Comparison of ENCODE assay signal across 28 cellular contexts in genomic region chr10:99700649-99701048, GRCh38.
"Had no signal": no experiment of that assay in that cellular context is flagged by ENCODE, and none has a peak within 500 bp of the region (broad histone marks: within the 10 kb centered on the region; RNA-seq: fewer than 3 reads in every experiment).

No MANE protein-coding gene starts in this region.

- H3K27me3 Mint-ChIP-seq: activated CD4-positive, alpha-beta T cell treated with anti-CD3 and anti-CD28 coated beads, Interleukin-2, amount 10 ng/mL, durations not matched to agents 24 days and 14 days; activated CD8-positive, alpha-beta memory T cell treated with anti-CD3 and anti-CD28 coated beads, Interleukin-2, amount 10 ng/mL, durations not matched to agents 7 days and 5 days; activated naive CD8-positive, alpha-beta T cell; activated T-cell treated with anti-CD3 and anti-CD28 coated beads, Interleukin-2, amount 50 U/mL, for 24 hours; T-helper 17 cell had no signal

- H3K27me3 ChIP-seq: adrenal gland, MG63 had no signal

- DNase-seq: activated CD4-positive, alpha-beta T cell treated with anti-CD3 and anti-CD28 coated beads, Interleukin-2, amount 10 ng/mL, durations not matched to agents 24 days and 14 days; activated CD4-positive, alpha-beta T cell treated with anti-CD3 and anti-CD28 coated beads, Interleukin-2, amount 50 U/mL, for 48 hours; activated CD4-positive, CD25-positive, alpha-beta regulatory T cell treated with anti-CD3 and anti-CD28 coated beads, Interleukin-2, amount 50 U/mL, for 72 hours; activated CD8-positive, alpha-beta memory T cell treated with anti-CD3 and anti-CD28 coated beads, Interleukin-2, amount 10 ng/mL, durations not matched to agents 7 days and 5 days; activated effector memory CD4-positive, alpha-beta T cell treated with Interleukin-2 at 50 U/mL for 16 hours; activated naive CD4-positive, alpha-beta T cell treated with anti-CD3 and anti-CD28 coated beads for 36 hours; activated T-cell treated with anti-CD3 and anti-CD28 coated beads, Interleukin-2, amount 50 U/mL, for 24 hours; adrenal gland; anterior cingulate cortex; central memory CD4-positive, alpha-beta T cell; MG63; NCI-H1105 treated with DMSO at 0.1 percent for 48 hours; NCI-H1436 treated with DMSO at 0.1 percent for 48 hours; NCI-H187; NCI-H2081; NCI-H510A treated with DMSO at 0.1 percent for 48 hours; NCI-H69; NK-92 treated with Interleukin-12 subunit alpha and Interleukin-12 subunit beta, amount 100 ng/mL, for 24 hours; OCI-M1; RPMI8226; SHP77; T-helper 17 cell; T-helper 9 cell had no signal

- H3K9me3 ChIP-seq: adrenal gland, MG63 had no signal

- H3K4me1 ChIP-seq: adrenal gland had no signal

- ATAC-seq: activated CD8-positive, alpha-beta memory T cell treated with anti-CD3 and anti-CD28 coated beads, Interleukin-2, amount 10 ng/mL, durations not matched to agents 7 days and 5 days; K562; Panc1; T-helper 17 cell; WTC11 had no signal

- H3K27ac Mint-ChIP-seq: activated CD4-positive, alpha-beta T cell treated with anti-CD3 and anti-CD28 coated beads, Interleukin-2, amount 10 ng/mL, durations not matched to agents 24 days and 14 days; activated CD8-positive, alpha-beta memory T cell treated with anti-CD3 and anti-CD28 coated beads, Interleukin-2, amount 10 ng/mL, durations not matched to agents 7 days and 5 days; activated naive CD4-positive, alpha-beta T cell treated with anti-CD3 and anti-CD28 coated beads for 36 hours; activated naive CD8-positive, alpha-beta T cell; activated T-cell treated with anti-CD3 and anti-CD28 coated beads, Interleukin-2, amount 50 U/mL, for 24 hours; activated T-helper 1 cell treated with anti-CD3 and anti-CD28 coated beads, Interleukin-12 subunit alpha, Interleukin-12 subunit beta, Interleukin-2, Interleukin-4 antibody, amounts not matched to agents 30 ng/mL and 10 ng/mL and 1 ng/mL, durations not matched to agents 14 hours and 24 hours and 36 hours; T-helper 17 cell; WTC11 had no signal

- H3K4me3 Mint-ChIP-seq: activated CD4-positive, alpha-beta T cell treated with anti-CD3 and anti-CD28 coated beads, Interleukin-2, amount 10 ng/mL, durations not matched to agents 24 days and 14 days; activated CD8-positive, alpha-beta memory T cell treated with anti-CD3 and anti-CD28 coated beads, Interleukin-2, amount 10 ng/mL, durations not matched to agents 7 days and 5 days; activated naive CD4-positive, alpha-beta T cell treated with anti-CD3 and anti-CD28 coated beads for 36 hours; activated naive CD8-positive, alpha-beta T cell; activated T-cell treated with anti-CD3 and anti-CD28 coated beads, Interleukin-2, amount 50 U/mL, for 24 hours; activated T-helper 1 cell treated with anti-CD3 and anti-CD28 coated beads, Interleukin-12 subunit alpha, Interleukin-12 subunit beta, Interleukin-2, Interleukin-4 antibody, amounts not matched to agents 30 ng/mL and 10 ng/mL and 1 ng/mL, durations not matched to agents 14 hours and 24 hours and 36 hours; T-helper 17 cell; WTC11 had no signal

- H3K9me3 Mint-ChIP-seq: activated CD4-positive, alpha-beta T cell treated with anti-CD3 and anti-CD28 coated beads, Interleukin-2, amount 10 ng/mL, durations not matched to agents 24 days and 14 days; activated naive CD4-positive, alpha-beta T cell treated with anti-CD3 and anti-CD28 coated beads for 36 hours; activated T-cell treated with anti-CD3 and anti-CD28 coated beads, Interleukin-2, amount 50 U/mL, for 24 hours; activated T-helper 1 cell treated with anti-CD3 and anti-CD28 coated beads, Interleukin-12 subunit alpha, Interleukin-12 subunit beta, Interleukin-2, Interleukin-4 antibody, amounts not matched to agents 30 ng/mL and 10 ng/mL and 1 ng/mL, durations not matched to agents 14 hours and 24 hours and 36 hours; WTC11 had no signal

- H3K4me3 ChIP-seq: adrenal gland, K562, MG63 had no signal

- H3K4me1 Mint-ChIP-seq: activated CD4-positive, alpha-beta T cell treated with anti-CD3 and anti-CD28 coated beads, Interleukin-2, amount 10 ng/mL, durations not matched to agents 24 days and 14 days; activated CD8-positive, alpha-beta memory T cell treated with anti-CD3 and anti-CD28 coated beads, Interleukin-2, amount 10 ng/mL, durations not matched to agents 7 days and 5 days; WTC11 had no signal

- H3K27ac ChIP-seq: adrenal gland had no signal
